Comparison of ENCODE assay signal across 8 cellular contexts in genomic region chr19:29587518-29587986, GRCh38. TPM values are rescaled to one million over a fixed set of nuclear protein-coding genes. Genes with fewer than 3 reads are reported as not detected.
DNase-seq lines count a peak whose midpoint lies in the region; ATAC-seq lines count a peak whose summit lies in the region.

No MANE protein-coding gene starts in this region.

- intact Hi-C loops in activated T-helper 1 cell treated with anti-CD3 and anti-CD28 coated beads, Interleukin-12 subunit alpha, Interleukin-12 subunit beta, Interleukin-2, Interleukin-4 antibody, amounts not matched to agents 30 ng/mL and 10 ng/mL and 1 ng/mL, durations not matched to agents 14 hours and 24 hours and 36 hours (cut with micrococcal nuclease): loop anchor here (1.0 to 10.0 kb wide), 7 partner anchors 11 to 1627 kb away; partner anchors contain the start of genes POP4 and UQCRFS1
- intact Hi-C loops in right cardiac atrium (cut with DNase I): no loop called here

- H3K27me3 ChIP-seq in right cardiac atrium (ENCODE audit: control insufficient read depth, insufficient read depth): no peaks in the 10 kb centered on the region

- H3K27me3 Mint-ChIP-seq in activated T-helper 1 cell treated with anti-CD3 and anti-CD28 coated beads, Interleukin-12 subunit alpha, Interleukin-12 subunit beta, Interleukin-2, Interleukin-4 antibody, amounts not matched to agents 30 ng/mL and 10 ng/mL and 1 ng/mL, durations not matched to agents 14 hours and 24 hours and 36 hours (ENCODE audit: insufficient read depth): peaks cover 3% of the 10 kb centered on the region

- no peaks in the 10 kb centered on the region for H3K9me3 ChIP-seq in right cardiac atrium (ENCODE audit: control insufficient read depth, low read length)

- H3K4me1 ChIP-seq in right cardiac atrium (ENCODE audit: control insufficient read depth, insufficient read depth, low read length): no peaks in the 10 kb centered on the region

- H3K36me3 Mint-ChIP-seq in activated T-helper 1 cell treated with anti-CD3 and anti-CD28 coated beads, Interleukin-12 subunit alpha, Interleukin-12 subunit beta, Interleukin-2, Interleukin-4 antibody, amounts not matched to agents 30 ng/mL and 10 ng/mL and 1 ng/mL, durations not matched to agents 14 hours and 24 hours and 36 hours (ENCODE audit: low read depth): no peaks in the 10 kb centered on the region

- H3K9me3 Mint-ChIP-seq in activated T-helper 1 cell treated with anti-CD3 and anti-CD28 coated beads, Interleukin-12 subunit alpha, Interleukin-12 subunit beta, Interleukin-2, Interleukin-4 antibody, amounts not matched to agents 30 ng/mL and 10 ng/mL and 1 ng/mL, durations not matched to agents 14 hours and 24 hours and 36 hours: peaks cover 10% of the 10 kb centered on the region

- H3K27ac Mint-ChIP-seq in activated T-helper 1 cell treated with anti-CD3 and anti-CD28 coated beads, Interleukin-12 subunit alpha, Interleukin-12 subunit beta, Interleukin-2, Interleukin-4 antibody, amounts not matched to agents 30 ng/mL and 10 ng/mL and 1 ng/mL, durations not matched to agents 14 hours and 24 hours and 36 hours: peak overlapping the region; percentile 72

- peak; percentile 80 for DNase-seq in activated T-helper 1 cell treated with anti-CD3 and anti-CD28 coated beads, Interleukin-12 subunit alpha, Interleukin-12 subunit beta, Interleukin-2, Interleukin-4 antibody, amounts not matched to agents 30 ng/mL and 10 ng/mL and 1 ng/mL, durations not matched to agents 14 hours and 24 hours and 36 hours (ENCODE audit: low spot score)
- DNase-seq in stimulated activated CD4-positive, alpha-beta T cell treated with anti-CD3 and anti-CD28 coated beads, Interleukin-4, amount 100 ng/mL, for 48 hours (ENCODE audit: low read depth in 2 of 2): peak; percentile 32 to 61
- DNase-seq in OCI-M1 (lab: John Stamatoyannopoulos, UW) (no peak), right cardiac atrium (no peak)

- H3K4me1 Mint-ChIP-seq in activated T-helper 1 cell treated with anti-CD3 and anti-CD28 coated beads, Interleukin-12 subunit alpha, Interleukin-12 subunit beta, Interleukin-2, Interleukin-4 antibody, amounts not matched to agents 30 ng/mL and 10 ng/mL and 1 ng/mL, durations not matched to agents 14 hours and 24 hours and 36 hours (ENCODE audit: low read depth): peaks cover 58% of the 10 kb centered on the region

- H3K27ac ChIP-seq in right cardiac atrium (ENCODE audit: low read length): no peak overlapping the region

- H3K4me3 ChIP-seq in right cardiac atrium (ENCODE audit: low read length): no peak overlapping the region

- no peak overlapping the region for H3K4me3 Mint-ChIP-seq in activated T-helper 1 cell treated with anti-CD3 and anti-CD28 coated beads, Interleukin-12 subunit alpha, Interleukin-12 subunit beta, Interleukin-2, Interleukin-4 antibody, amounts not matched to agents 30 ng/mL and 10 ng/mL and 1 ng/mL, durations not matched to agents 14 hours and 24 hours and 36 hours

- ATAC-seq in GM19463 (IDR thresholded peaks at IDR 0.05; ENCODE audit: unreplicated experiment) (peak; percentile 91), HG03565 (IDR thresholded peaks at IDR 0.05; ENCODE audit: unreplicated experiment) (peak; percentile 98), right cardiac atrium (no peak), HG02763 (IDR thresholded peaks at IDR 0.05; ENCODE audit: unreplicated experiment) (no peak), HG03571 (IDR thresholded peaks at IDR 0.05; ENCODE audit: unreplicated experiment) (no peak)

- WGBS in right cardiac atrium: 52% methylated on average over 2 of the region's 2 CpGs

RNA-seq across cellular contexts. Expression of gene POP4, which starts 18.5 kb away (rescaled TPM):
- total RNA-seq in activated T-helper 1 cell treated with anti-CD3 and anti-CD28 coated beads, Interleukin-12 subunit alpha, Interleukin-12 subunit beta, Interleukin-2, Interleukin-4 antibody, amounts not matched to agents 30 ng/mL and 10 ng/mL and 1 ng/mL, durations not matched to agents 14 hours and 24 hours and 36 hours: 115 and 119 TPM in 2 replicates
- 10 to 100 TPM; 50.2 to 67.8 (median 55.1) TPM for total RNA-seq in right cardiac atrium
- polyA plus RNA-seq in right cardiac atrium: 78.3 TPM

Comparison
In these comparisons a context has a peak if more than half of its experiments do, and no peak if none do; other contexts are left out.
1. ATAC-seq: peak in GM19463 (single experiment) and HG03565 (single experiment); none in right cardiac atrium (0 of 2), HG02763 (single experiment) and HG03571 (single experiment).
2. DNase-seq: peak in activated T-helper 1 cell treated with anti-CD3 and anti-CD28 coated beads, Interleukin-12 subunit alpha, Interleukin-12 subunit beta, Interleukin-2, Interleukin-4 antibody, amounts not matched to agents 30 ng/mL and 10 ng/mL and 1 ng/mL, durations not matched to agents 14 hours and 24 hours and 36 hours (single experiment) and stimulated activated CD4-positive, alpha-beta T cell treated with anti-CD3 and anti-CD28 coated beads, Interleukin-4, amount 100 ng/mL, for 48 hours (2 of 2); none in OCI-M1 (single experiment) and right cardiac atrium (0 of 3).